ENCODE assay signal across 11 cellular contexts in genomic region chrX:132266583-132267355, GRCh38. TPM values are rescaled to one million over a fixed set of nuclear protein-coding genes. Genes with fewer than 3 reads are reported as not detected.
DNase-seq lines count a peak whose midpoint lies in the region; ATAC-seq and TF ChIP-seq lines count a peak whose summit lies in the region.
"Had no signal": no experiment of that assay in that cellular context is flagged by ENCODE, and none has a peak within 500 bp of the region (broad histone marks: within the 10 kb centered on the region; RNA-seq: fewer than 3 reads in every experiment).

No MANE protein-coding gene starts in this region.

- TF ChIP-seq CTCF in type B pancreatic cell (conservative IDR thresholded peaks at IDR 0.05), result no peak

- no peak overlapping the region for H3K4me3 Mint-ChIP-seq in type B pancreatic cell
- H3K4me3 Mint-ChIP-seq: naive thymus-derived CD8-positive, alpha-beta T cell had no signal

- ATAC-seq in HG03378 (IDR thresholded peaks at IDR 0.05; ENCODE audit: unreplicated experiment) (peak; percentile 73), GM18498 (IDR thresholded peaks at IDR 0.05; ENCODE audit: unreplicated experiment) (no peak)
- ATAC-seq: naive thymus-derived CD8-positive, alpha-beta T cell had no signal

- H3K36me3 Mint-ChIP-seq in type B pancreatic cell, result peaks cover 9% of the 10 kb centered on the region

- no peaks in the 10 kb centered on the region for H3K27me3 Mint-ChIP-seq in type B pancreatic cell
- H3K27me3 Mint-ChIP-seq: naive thymus-derived CD8-positive, alpha-beta T cell had no signal

- DNase-seq in stimulated activated CD4-positive, alpha-beta T cell treated with anti-CD3 and anti-CD28 coated beads, Interleukin-15, amount 100 ng/mL, for 24 hours, result peak; percentile 30
- no peak for DNase-seq in stimulated activated CD4-positive, alpha-beta T cell treated with anti-CD3 and anti-CD28 coated beads, Interleukin-4, amount 100 ng/mL, for 1 hour
- DNase-seq in fibroblast of gingiva (ENCODE audit: low read depth), result peak; percentile 65
- DNase-seq in type B pancreatic cell (ENCODE audit: extremely low spot score, unreplicated experiment), result no peak
- no peak for DNase-seq in GOT3 (lab: John Stamatoyannopoulos, UW)
- no peak for DNase-seq in stimulated activated naive CD4-positive, alpha-beta T cell treated with Interleukin-2 at 50 U/mL for 16 hours (lab: John Stamatoyannopoulos, UW)
- DNase-seq: kidney glomerular epithelial cell; naive thymus-derived CD8-positive, alpha-beta T cell; NCI-H1436 had no signal

- peak overlapping the region; percentile 57 for H3K27ac Mint-ChIP-seq in type B pancreatic cell
- H3K27ac Mint-ChIP-seq: naive thymus-derived CD8-positive, alpha-beta T cell had no signal

- peaks cover 32% of the 10 kb centered on the region for H3K4me1 Mint-ChIP-seq in type B pancreatic cell (ENCODE audit: unreplicated experiment)
- H3K4me1 Mint-ChIP-seq: naive thymus-derived CD8-positive, alpha-beta T cell had no signal

- H3K9me3 Mint-ChIP-seq in type B pancreatic cell, result no peaks in the 10 kb centered on the region
- H3K9me3 Mint-ChIP-seq: naive thymus-derived CD8-positive, alpha-beta T cell had no signal

RNA-seq across cellular contexts. Expression of gene RAP2C, which starts 47.5 kb away (rescaled TPM):
- total RNA-seq in type B pancreatic cell (ENCODE audit: low replicate concordance), result 50.7 and 53.4 TPM in 2 replicates

Comparison
In these comparisons a context has a peak if more than half of its experiments do, and no peak if none do; other contexts are left out.
1. DNase-seq: peak in stimulated activated CD4-positive, alpha-beta T cell treated with anti-CD3 and anti-CD28 coated beads, Interleukin-15, amount 100 ng/mL, for 24 hours (single experiment) and fibroblast of gingiva (single experiment); none in stimulated activated CD4-positive, alpha-beta T cell treated with anti-CD3 and anti-CD28 coated beads, Interleukin-4, amount 100 ng/mL, for 1 hour (single experiment), type B pancreatic cell (single experiment), GOT3 (single experiment) and stimulated activated naive CD4-positive, alpha-beta T cell treated with Interleukin-2 at 50 U/mL for 16 hours (single experiment).